15 cellular contexts compared by ENCODE assay signal in genomic region chr4:91325495-91325894, GRCh38.
DNase-seq lines count a peak whose midpoint lies in the region; ATAC-seq and TF ChIP-seq lines count a peak whose summit lies in the region.
"Had no signal": no experiment of that assay in that cellular context is flagged by ENCODE, and none has a peak within 500 bp of the region (broad histone marks: within the 10 kb centered on the region; RNA-seq: fewer than 3 reads in every experiment).

No MANE protein-coding gene starts in this region.

- H3K36me3 Mint-ChIP-seq in type B pancreatic cell: peaks cover 9% of the 10 kb centered on the region

- no peak overlapping the region for H3K4me3 ChIP-seq in epithelial cell of proximal tubule (ENCODE audit: low read depth, low read length)
- H3K4me3 ChIP-seq: esophagus muscularis mucosa had no signal

- no peak overlapping the region for H3K27ac Mint-ChIP-seq in type B pancreatic cell
- H3K27ac Mint-ChIP-seq: activated B cell treated with CpG ODN at 0.5 μM for 24 hours, brain, immature natural killer cell had no signal

- ATAC-seq in GM21717 (IDR thresholded peaks at IDR 0.05; ENCODE audit: unreplicated experiment): peak; percentile 64

- peaks cover 3% of the 10 kb centered on the region for H3K4me1 Mint-ChIP-seq in type B pancreatic cell (ENCODE audit: unreplicated experiment)
- H3K4me1 Mint-ChIP-seq: activated B cell treated with CpG ODN at 0.5 μM for 24 hours, immature natural killer cell had no signal

- no peak overlapping the region for H3K4me3 Mint-ChIP-seq in type B pancreatic cell
- H3K4me3 Mint-ChIP-seq: activated B cell treated with CpG ODN at 0.5 μM for 24 hours, brain, immature natural killer cell had no signal

- peak; percentile 35 for DNase-seq in NCI-H69 (lab: John Stamatoyannopoulos, UW)
- DNase-seq in epithelial cell of proximal tubule (ENCODE audit: low read depth): peak; percentile 19
- DNase-seq in smooth muscle cell of the brain vasculature (ENCODE audit: low read depth, low spot score): peak; percentile 1
- no peak for DNase-seq in effector CD8-positive, alpha-beta T cell (lab: John Stamatoyannopoulos, UW)
- DNase-seq in medulla oblongata (ENCODE audit: extremely low spot score): no peak
- DNase-seq in dermis blood vessel endothelial cell: no peak
- DNase-seq in type B pancreatic cell (ENCODE audit: extremely low spot score, unreplicated experiment): no peak
- DNase-seq: activated B cell treated with CpG ODN at 0.5 μM for 24 hours, activated T-cell treated with anti-CD3 and anti-CD28 coated beads for 4 hours, Caco-2, immature natural killer cell, substantia nigra had no signal

- TF ChIP-seq CTCF in epithelial cell of proximal tubule (conservative IDR thresholded peaks at IDR 0.05; ENCODE audit: low read depth, low read length): no peak
- TF ChIP-seq CTCF in type B pancreatic cell (conservative IDR thresholded peaks at IDR 0.05): no peak

- H3K27me3 Mint-ChIP-seq in type B pancreatic cell: no peaks in the 10 kb centered on the region
- H3K27me3 Mint-ChIP-seq: activated B cell treated with CpG ODN at 0.5 μM for 24 hours, brain had no signal

- H3K9me3 Mint-ChIP-seq in type B pancreatic cell: peaks cover 17% of the 10 kb centered on the region

Comparison
In these comparisons a context has a peak if more than half of its experiments do, and no peak if none do; other contexts are left out.
1. DNase-seq: peak in NCI-H69 (single experiment), epithelial cell of proximal tubule (single experiment) and smooth muscle cell of the brain vasculature (single experiment); none in effector CD8-positive, alpha-beta T cell (single experiment), medulla oblongata (single experiment), dermis blood vessel endothelial cell (single experiment) and type B pancreatic cell (single experiment).